In the genomic region with DNA sequence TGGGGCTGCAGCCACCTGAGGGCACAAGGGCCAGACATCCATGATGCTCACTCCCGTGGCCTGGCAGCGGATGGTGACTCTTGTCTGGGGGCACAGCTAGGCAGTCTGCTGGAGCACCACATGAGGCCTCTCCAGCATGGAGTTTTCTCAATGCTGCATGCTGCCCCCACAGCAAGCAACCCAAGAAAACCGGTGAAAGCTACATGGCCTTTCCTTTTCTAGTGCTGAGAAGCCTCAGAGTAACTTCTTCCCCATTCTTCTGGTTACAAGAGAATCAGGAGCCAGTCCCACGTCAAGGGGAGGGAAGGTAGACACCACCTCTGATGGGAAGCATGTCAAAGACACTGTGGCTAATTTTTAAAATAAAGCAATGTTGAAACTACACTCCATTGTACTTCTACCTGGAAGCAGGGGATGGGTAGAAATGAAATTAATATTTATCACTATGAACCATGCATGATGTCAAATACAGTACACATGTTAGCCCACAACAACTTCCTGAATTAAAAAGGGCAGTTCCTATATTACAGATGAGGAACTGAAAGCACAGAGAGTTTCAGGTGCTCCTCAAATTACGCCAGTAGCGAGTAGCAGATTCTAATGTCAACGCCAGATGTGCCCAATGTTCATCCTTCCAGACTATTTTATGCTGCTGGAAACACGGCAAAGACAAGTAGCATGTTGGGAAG, we compare ENCODE assay signal across 12 cellular contexts.
DNase-seq lines count a peak whose midpoint lies in the region; ATAC-seq, FAIRE-seq and TF ChIP-seq lines count a peak whose summit lies in the region.
"Had no signal": no experiment of that assay in that cellular context is flagged by ENCODE, and none has a peak within 500 bp of the region (broad histone marks: within the 10 kb centered on the region; RNA-seq: fewer than 3 reads in every experiment).

No MANE protein-coding gene starts in this region.

- SMC1A ChIA-PET in GM12878 (lab: Charles Lee; ENCODE audit: uncharacterized antibody, unreplicated experiment) = no interaction called here

- no peaks in the 10 kb centered on the region for H4K20me1 ChIP-seq in GM12878 (ENCODE audit: control insufficient read depth, insufficient read depth)

- H3K36me3 ChIP-seq in GM12878 (ENCODE audit: control insufficient read depth in 2 of 2, insufficient read depth in 2 of 2, low read length in 1 of 2) = no peaks in the 10 kb centered on the region

- peak; percentile 57 for DNase-seq in GM12878 (ENCODE audit: low read depth, low spot score)
- DNase-seq in activated CD8-positive, alpha-beta T cell treated with anti-CD3 and anti-CD28 coated beads for 36 hours = no peak
- DNase-seq in NCI-H1105 (lab: John Stamatoyannopoulos, UW) = no peak
- DNase-seq in T-helper 17 cell = no peak
- no peak for DNase-seq in ureter (ENCODE audit: low spot score)
- DNase-seq: left cardiac atrium had no signal

- POLR2A ChIA-PET in GM12878 (lab: Charles Lee) = no interaction called here
- POLR2A ChIA-PET in activated CD8-positive, alpha-beta T cell treated with anti-CD3 and anti-CD28 coated beads for 36 hours (lab: Charles Lee) = no interaction called here

- H3K4me2 ChIP-seq in GM12878 (ENCODE audit: control insufficient read depth, insufficient read depth) = peak overlapping the region; percentile 75

- in situ Hi-C loops in GM12878 (cut with MboI) = loop anchor here (5.0 to 10.0 kb wide), 2 partner anchors 476 to 809 kb away; no protein-coding TSS in a partner anchor

- TF ChIP-seq RAD21 in GM12878 (IDR thresholded peaks at IDR 0.05; ENCODE audit: insufficient read depth, low read depth, low read length) = no peak

- no peaks in the 10 kb centered on the region for H3K79me2 ChIP-seq in GM12878 (ENCODE audit: control insufficient read depth, insufficient read depth, low read length)

- no TSS peak for BruUV-seq in GM12878 (replicated peaks; lab: Mats Ljungman, UMichigan)

- no peak overlapping the region for H3K9ac ChIP-seq in GM12878 (ENCODE audit: control insufficient read depth, insufficient read depth, low read length)

- H3K36me3 Mint-ChIP-seq in activated CD8-positive, alpha-beta T cell treated with anti-CD3 and anti-CD28 coated beads for 36 hours (ENCODE audit: low read depth) = no peaks in the 10 kb centered on the region
- no peaks in the 10 kb centered on the region for H3K36me3 Mint-ChIP-seq in T-helper 17 cell (ENCODE audit: low read depth)
- H3K36me3 Mint-ChIP-seq: activated naive CD4-positive, alpha-beta T cell treated with anti-CD3 and anti-CD28 coated beads, Interleukin-2, amount 50 U/mL, for 24 hours had no signal

- RAD21 ChIA-PET in GM12878 (lab: Charles Lee; ENCODE audit: unreplicated experiment) = no interaction called here

- no peaks in the 10 kb centered on the region for H3K4me1 Mint-ChIP-seq in activated CD8-positive, alpha-beta T cell treated with anti-CD3 and anti-CD28 coated beads for 36 hours (ENCODE audit: low read depth)
- peaks cover 2% of the 10 kb centered on the region for H3K4me1 Mint-ChIP-seq in T-helper 17 cell
- H3K4me1 Mint-ChIP-seq: activated naive CD4-positive, alpha-beta T cell treated with anti-CD3 and anti-CD28 coated beads, Interleukin-2, amount 50 U/mL, for 24 hours had no signal

- peak; percentile 60 to 82 for TF ChIP-seq EP300 in GM12878 (IDR thresholded peaks at IDR 0.05; ENCODE audit: borderline replicate concordance in 1 of 2, control insufficient read depth in 1 of 2, low read depth in 2 of 2, low read length in 2 of 2)

- H3K4me3 ChIP-seq in GM12878 = no peak overlapping the region

- no peaks in the 10 kb centered on the region for H3K27me3 ChIP-seq in GM12878 (replicated peaks in 1 of 2; ENCODE audit: control insufficient read depth in 2 of 2, insufficient read depth in 2 of 2, low read length in 1 of 2)

- no peak overlapping the region for H3K27ac Mint-ChIP-seq in activated CD8-positive, alpha-beta T cell treated with anti-CD3 and anti-CD28 coated beads for 36 hours
- H3K27ac Mint-ChIP-seq in T-helper 17 cell = no peak overlapping the region
- H3K27ac Mint-ChIP-seq: activated naive CD4-positive, alpha-beta T cell treated with anti-CD3 and anti-CD28 coated beads, Interleukin-2, amount 50 U/mL, for 24 hours had no signal

- H3K4me3 Mint-ChIP-seq in activated CD8-positive, alpha-beta T cell treated with anti-CD3 and anti-CD28 coated beads for 36 hours = no peak overlapping the region
- no peak overlapping the region for H3K4me3 Mint-ChIP-seq in T-helper 17 cell
- H3K4me3 Mint-ChIP-seq: activated naive CD4-positive, alpha-beta T cell treated with anti-CD3 and anti-CD28 coated beads, Interleukin-2, amount 50 U/mL, for 24 hours had no signal

- peak overlapping the region; percentile 49; the same call in 1 of the 2 replicates for H3K27ac ChIP-seq in GM12878 (ENCODE audit: control insufficient read depth, insufficient read depth)
- H3K27ac ChIP-seq: epithelial cell of prostate, VCaP had no signal

- CTCF ChIA-PET in GM12878 (lab: Yijun Ruan, JAX) = interaction anchor here (1.0 to 12.0 kb wide), 3 partner anchors 207 to 1656 kb away, joined by 3 to 235 read pairs (median 83); no protein-coding TSS in a partner anchor
- CTCF ChIA-PET in activated CD8-positive, alpha-beta T cell treated with anti-CD3 and anti-CD28 coated beads for 36 hours (lab: Charles Lee) = interaction anchor here (1.4 to 4.0 kb wide), 2 partner anchors 190 to 298 kb away, joined by 3 to 47 read pairs; no protein-coding TSS in a partner anchor

- no peak for TF ChIP-seq POLR2A in GM12878 (IDR thresholded peaks at IDR 0.05; ENCODE audit: low read depth, low read length)

- intact Hi-C loops in GM12878 (cut with micrococcal nuclease; ENCODE audit: unreplicated experiment) = loop anchor here (2.0 to 10.0 kb wide), 7 partner anchors 297 to 1926 kb away; no protein-coding TSS in a partner anchor
- intact Hi-C loops in activated CD8-positive, alpha-beta T cell treated with anti-CD3 and anti-CD28 coated beads for 36 hours (cut with micrococcal nuclease) = loop anchor here (5.0 to 10.0 kb wide), 3 partner anchors 296 to 809 kb away; no protein-coding TSS in a partner anchor

- no peaks in the 10 kb centered on the region for H3K9me3 Mint-ChIP-seq in activated CD8-positive, alpha-beta T cell treated with anti-CD3 and anti-CD28 coated beads for 36 hours
- H3K9me3 Mint-ChIP-seq: activated naive CD4-positive, alpha-beta T cell treated with anti-CD3 and anti-CD28 coated beads, Interleukin-2, amount 50 U/mL, for 24 hours had no signal

- H3K4me1 ChIP-seq in GM12878 (ENCODE audit: control insufficient read depth, insufficient read depth, low read length) = peaks cover 18% of the 10 kb centered on the region

- H2AFZ ChIP-seq in GM12878 (ENCODE audit: control insufficient read depth, low read depth, low read length) = no peak overlapping the region

- WGBS in GM12878 (ENCODE audit: insufficient coverage, insufficient replicate concordance, low lambda C conversion rate, missing lambda C conversion rate) = 15% methylated on average over 8 of the region's 8 CpGs

- no peaks in the 10 kb centered on the region; the same call in 2 of the 3 replicates for H3K9me3 ChIP-seq in GM12878 (replicated peaks; ENCODE audit: control insufficient read depth, insufficient read depth, low read length)
- H3K9me3 ChIP-seq in T-helper 17 cell (ENCODE audit: control insufficient read depth, low read length, poor library complexity, severe bottlenecking) = no peaks in the 10 kb centered on the region

- peak; percentile 79 for FAIRE-seq in GM12878 (lab: Jason Lieb, UNC)

- 0 out of 6 replicates have a peak, but pooled peaks of 1 of the 3 experiments have one; percentile 1 for TF ChIP-seq CTCF in GM12878 (IDR thresholded peaks at IDR 0.05 in 2 of 3, conservative IDR thresholded peaks at IDR 0.05 in 1 of 3; ENCODE audit: control insufficient read depth in 2 of 3, extremely low read depth in 1 of 3, insufficient read depth in 1 of 3, low read depth in 3 of 3, low read length in 3 of 3)
- TF ChIP-seq CTCF in activated CD8-positive, alpha-beta T cell treated with anti-CD3 and anti-CD28 coated beads for 36 hours (IDR thresholded peaks at IDR 0.05) = no peak

- H3K27me3 Mint-ChIP-seq in activated CD8-positive, alpha-beta T cell treated with anti-CD3 and anti-CD28 coated beads for 36 hours = no peaks in the 10 kb centered on the region
- peaks cover 36% of the 10 kb centered on the region for H3K27me3 Mint-ChIP-seq in T-helper 17 cell

- ATAC-seq in GM18517 (IDR thresholded peaks at IDR 0.05; ENCODE audit: unreplicated experiment) = peak; percentile 99
- ATAC-seq in GM21619 (IDR thresholded peaks at IDR 0.05; ENCODE audit: unreplicated experiment) = peak; percentile 98
- ATAC-seq in HG03354 (IDR thresholded peaks at IDR 0.05; ENCODE audit: poor library complexity, severe bottlenecking, unreplicated experiment) = peak; percentile 98
- ATAC-seq in GM12878 = peak; percentile 96
- ATAC-seq in activated CD8-positive, alpha-beta T cell treated with anti-CD3 and anti-CD28 coated beads for 36 hours = no peak
- no peak for ATAC-seq in T-helper 17 cell

TF ChIP-seq in GM12878, 131 proteins besides CTCF, POLR2A, EP300 and RAD21 (continues in another document):
- TF ChIP-seq NFYA (IDR thresholded peaks at IDR 0.05; ENCODE audit: borderline replicate concordance, low read depth, low read length) (no peak), NR2C1 (IDR thresholded peaks at IDR 0.05) (no peak), BACH1 (IDR thresholded peaks at IDR 0.05; ENCODE audit: borderline replicate concordance) (no peak)
- TF ChIP-seq, protein P1, sequence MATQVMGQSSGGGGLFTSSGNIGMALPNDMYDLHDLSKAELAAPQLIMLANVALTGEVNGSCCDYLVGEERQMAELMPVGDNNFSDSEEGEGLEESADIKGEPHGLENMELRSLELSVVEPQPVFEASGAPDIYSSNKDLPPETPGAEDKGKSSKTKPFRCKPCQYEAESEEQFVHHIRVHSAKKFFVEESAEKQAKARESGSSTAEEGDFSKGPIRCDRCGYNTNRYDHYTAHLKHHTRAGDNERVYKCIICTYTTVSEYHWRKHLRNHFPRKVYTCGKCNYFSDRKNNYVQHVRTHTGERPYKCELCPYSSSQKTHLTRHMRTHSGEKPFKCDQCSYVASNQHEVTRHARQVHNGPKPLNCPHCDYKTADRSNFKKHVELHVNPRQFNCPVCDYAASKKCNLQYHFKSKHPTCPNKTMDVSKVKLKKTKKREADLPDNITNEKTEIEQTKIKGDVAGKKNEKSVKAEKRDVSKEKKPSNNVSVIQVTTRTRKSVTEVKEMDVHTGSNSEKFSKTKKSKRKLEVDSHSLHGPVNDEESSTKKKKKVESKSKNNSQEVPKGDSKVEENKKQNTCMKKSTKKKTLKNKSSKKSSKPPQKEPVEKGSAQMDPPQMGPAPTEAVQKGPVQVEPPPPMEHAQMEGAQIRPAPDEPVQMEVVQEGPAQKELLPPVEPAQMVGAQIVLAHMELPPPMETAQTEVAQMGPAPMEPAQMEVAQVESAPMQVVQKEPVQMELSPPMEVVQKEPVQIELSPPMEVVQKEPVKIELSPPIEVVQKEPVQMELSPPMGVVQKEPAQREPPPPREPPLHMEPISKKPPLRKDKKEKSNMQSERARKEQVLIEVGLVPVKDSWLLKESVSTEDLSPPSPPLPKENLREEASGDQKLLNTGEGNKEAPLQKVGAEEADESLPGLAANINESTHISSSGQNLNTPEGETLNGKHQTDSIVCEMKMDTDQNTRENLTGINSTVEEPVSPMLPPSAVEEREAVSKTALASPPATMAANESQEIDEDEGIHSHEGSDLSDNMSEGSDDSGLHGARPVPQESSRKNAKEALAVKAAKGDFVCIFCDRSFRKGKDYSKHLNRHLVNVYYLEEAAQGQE (IDR thresholded peaks at IDR 0.05; ENCODE audit: low read depth, low read length) = no peak

Comparison
In these comparisons a context has a peak if more than half of its experiments do, and no peak if none do; other contexts are left out.
1. ATAC-seq: peak in GM18517 (single experiment), GM21619 (single experiment), HG03354 (single experiment) and GM12878 (single experiment); none in activated CD8-positive, alpha-beta T cell treated with anti-CD3 and anti-CD28 coated beads for 36 hours (single experiment) and T-helper 17 cell (single experiment).